8 cellular contexts compared by ENCODE assay signal in genomic region chrX:65451663-65452062, GRCh38.
DNase-seq lines count a peak whose midpoint lies in the region; ATAC-seq and TF ChIP-seq lines count a peak whose summit lies in the region.

No MANE protein-coding gene starts in this region.

- TF ChIP-seq CTCF in SU-DHL-6 (IDR thresholded peaks at IDR 0.05; ENCODE audit: insufficient read depth, low read length, poor library complexity, severe bottlenecking), result peak; percentile 35
- TF ChIP-seq CTCF in uterus (IDR thresholded peaks at IDR 0.05), result no peak

- no peaks in the 10 kb centered on the region for H3K27me3 ChIP-seq in SU-DHL-6 (ENCODE audit: low read length)
- no peaks in the 10 kb centered on the region for H3K27me3 ChIP-seq in uterus

- H2AFZ ChIP-seq in SU-DHL-6 (ENCODE audit: low read depth, low read length, severe bottlenecking), result no peak overlapping the region

- DNase-seq in D341Med (ENCODE audit: low spot score) (peak; percentile 10), iPS-NIHi11 (ENCODE audit: low spot score) (peak; percentile 16), uterus (no peak)
- DNase-seq in activated CD4-positive, CD25-positive, alpha-beta regulatory T cell treated with anti-CD3 and anti-CD28 coated beads, Interleukin-2, amount 50 U/mL, for 72 hours, result no peak

- ATAC-seq in GM18861 (IDR thresholded peaks at IDR 0.05; ENCODE audit: unreplicated experiment) (peak; percentile 70), HG03565 (IDR thresholded peaks at IDR 0.05; ENCODE audit: unreplicated experiment) (peak; percentile 67), HG02973 (IDR thresholded peaks at IDR 0.05; ENCODE audit: unreplicated experiment) (no peak)

- intact Hi-C loops in uterus (cut with DNase I; ENCODE audit: low total_unique reads), result no loop called here

- H3K4me2 ChIP-seq in SU-DHL-6 (ENCODE audit: low read depth, low read length, poor library complexity, severe bottlenecking), result no peak overlapping the region

- H3K9ac ChIP-seq in SU-DHL-6 (ENCODE audit: low read length), result no peak overlapping the region

- H3K9me3 ChIP-seq in SU-DHL-6 (ENCODE audit: insufficient read depth, low read length), result no peaks in the 10 kb centered on the region
- H3K9me3 ChIP-seq in uterus, result no peaks in the 10 kb centered on the region

- no peaks in the 10 kb centered on the region for H3K9me2 ChIP-seq in SU-DHL-6 (replicated peaks; ENCODE audit: insufficient read depth, low read length)

- H4K20me1 ChIP-seq in SU-DHL-6 (ENCODE audit: low read depth, low read length), result no peaks in the 10 kb centered on the region

- H3K36me3 ChIP-seq in SU-DHL-6 (ENCODE audit: low read length), result no peaks in the 10 kb centered on the region
- no peaks in the 10 kb centered on the region for H3K36me3 ChIP-seq in uterus

- H3K4me3 ChIP-seq in SU-DHL-6 (ENCODE audit: insufficient read depth, low read length, poor library complexity, severe bottlenecking), result no peak overlapping the region
- H3K4me3 ChIP-seq in uterus, result no peak overlapping the region

- H3K79me2 ChIP-seq in SU-DHL-6 (ENCODE audit: insufficient read depth, low read length), result no peaks in the 10 kb centered on the region

- no peaks in the 10 kb centered on the region for H3K4me1 ChIP-seq in uterus

- H3K27ac ChIP-seq in SU-DHL-6 (ENCODE audit: low read depth, low read length) (no peak overlapping the region), uterus (no peak overlapping the region)

- TF ChIP-seq POLR2A in uterus (IDR thresholded peaks at IDR 0.05), result no peak

- H3F3A ChIP-seq in SU-DHL-6 (ENCODE audit: insufficient read depth), result no peaks in the 10 kb centered on the region

Comparison
In these comparisons a context has a peak if more than half of its experiments do, and no peak if none do; other contexts are left out.
1. DNase-seq: peak in D341Med (single experiment) and iPS-NIHi11 (single experiment); none in activated CD4-positive, CD25-positive, alpha-beta regulatory T cell treated with anti-CD3 and anti-CD28 coated beads, Interleukin-2, amount 50 U/mL, for 72 hours (single experiment) and uterus (0 of 2).